ENCODE assay signal across 9 cellular contexts in the genomic region with DNA sequence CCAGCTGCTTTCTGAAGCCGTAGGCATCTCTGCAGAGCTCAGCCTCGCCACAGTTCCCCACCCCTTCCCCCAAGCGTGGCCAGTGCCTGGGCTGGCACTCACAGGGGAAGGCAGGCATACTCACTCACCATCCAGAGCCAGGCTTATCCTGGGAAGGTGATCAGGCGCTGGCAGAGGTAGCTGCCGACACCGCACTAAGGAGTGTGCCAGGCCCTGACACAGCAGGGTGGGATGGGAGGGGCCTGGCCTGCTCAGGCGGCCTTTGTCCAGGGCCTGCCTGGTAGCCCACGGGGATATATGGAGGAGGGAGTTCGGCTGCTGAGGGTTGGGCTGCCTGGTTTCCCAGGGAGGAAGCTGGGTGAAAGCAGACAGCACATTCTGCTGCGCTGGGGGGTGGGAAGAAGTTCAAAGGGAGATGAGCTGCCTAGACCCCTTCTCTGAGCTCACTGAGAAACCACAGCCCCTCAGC. TPM values are rescaled to one million over a fixed set of nuclear protein-coding genes. Genes with fewer than 3 reads are reported as not detected.
DNase-seq lines count a peak whose midpoint lies in the region; ATAC-seq and TF ChIP-seq lines count a peak whose summit lies in the region.
"Had no signal": no experiment of that assay in that cellular context is flagged by ENCODE, and none has a peak within 500 bp of the region (broad histone marks: within the 10 kb centered on the region; RNA-seq: fewer than 3 reads in every experiment).

No MANE protein-coding gene starts in this region.

- TF ChIP-seq EP300 in upper lobe of left lung (IDR thresholded peaks at IDR 0.05) = no peak

- intact Hi-C loops in colonic mucosa (cut with DNase I) = no loop called here

- H3K4me3 ChIP-seq in colonic mucosa (no peak overlapping the region), upper lobe of left lung (no peak overlapping the region)
- H3K4me3 ChIP-seq: K562 had no signal

- H3K27me3 ChIP-seq in colonic mucosa (no peaks in the 10 kb centered on the region), upper lobe of left lung (no peaks in the 10 kb centered on the region)

- peaks cover 14% of the 10 kb centered on the region for H3K36me3 Mint-ChIP-seq in memory B cell

- TF ChIP-seq CTCF in colonic mucosa (IDR thresholded peaks at IDR 0.05) = no peak
- TF ChIP-seq CTCF in upper lobe of left lung (IDR thresholded peaks at IDR 0.05) = no peak
- no peak for TF ChIP-seq CTCF in GM20000 (IDR thresholded peaks at IDR 0.05; ENCODE audit: extremely low read depth, missing control alignments)

- H3K9me3 ChIP-seq in colonic mucosa = no peaks in the 10 kb centered on the region
- H3K9me3 ChIP-seq in upper lobe of left lung = no peaks in the 10 kb centered on the region

- H3K27ac ChIP-seq in colonic mucosa (peak overlapping the region; percentile 43), upper lobe of left lung (peak overlapping the region; percentile 81 to 90 (median 86))

- H3K4me1 Mint-ChIP-seq in memory B cell = peaks cover 51% of the 10 kb centered on the region

- no peaks in the 10 kb centered on the region for H3K27me3 Mint-ChIP-seq in memory B cell

- peaks cover 8% of the 10 kb centered on the region for H3K4me1 ChIP-seq in colonic mucosa
- peaks cover 65 to 80% (median 76%) of the 10 kb centered on the region in 4 donors for H3K4me1 ChIP-seq in upper lobe of left lung

- H3K36me3 ChIP-seq in colonic mucosa (no peaks in the 10 kb centered on the region), upper lobe of left lung (peaks cover 2 to 80% (median 24%) of the 10 kb centered on the region in 4 donors)

- peak overlapping the region; percentile 15 to 48 for H3K9ac ChIP-seq in colonic mucosa (ENCODE audit: low read depth in 2 of 2, low read length in 2 of 2)

- peak; percentile 43 for DNase-seq in activated T-cell treated with anti-CD3 and anti-CD28 coated beads, Interleukin-2, amount 50 U/mL, for 1 hour
- DNase-seq in activated T-cell treated with anti-CD3 and anti-CD28 coated beads for 4 hours (no peak), colonic mucosa (no peak), memory B cell (ENCODE audit: low spot score in 2 of 2) (no peak), upper lobe of left lung (no peak), SHP77 (lab: John Stamatoyannopoulos, UW) (no peak), GM20000 (ENCODE audit: low spot score) (no peak)

- 38 to 60% methylated on average over 10 of the region's 10 CpGs for WGBS in upper lobe of left lung, 2 donors

- no peaks in the 10 kb centered on the region for H3K9me3 Mint-ChIP-seq in memory B cell

- no peak overlapping the region for H3K4me3 Mint-ChIP-seq in memory B cell

- ATAC-seq in memory B cell (ENCODE audit: low read depth) (no peak), upper lobe of left lung (ENCODE audit: low FRiP score in 2 of 2) (no peak), GM18511 (IDR thresholded peaks at IDR 0.05; ENCODE audit: unreplicated experiment) (no peak)
- ATAC-seq: K562 had no signal

- no peak for TF ChIP-seq POLR2A in upper lobe of left lung (IDR thresholded peaks at IDR 0.05)

- H3K27ac Mint-ChIP-seq in memory B cell = peak overlapping the region; percentile 38

RNA-seq across cellular contexts. Expression of gene VSIR, which starts 15.8 kb away (rescaled TPM):
- total RNA-seq in colonic mucosa (10 to 100 TPM; 41.2 to 42.8 TPM), upper lobe of left lung (100 to 1,000 TPM in 2 of 6 donors, 10 to 100 TPM in 4; 51.7 to 167 (median 92.5) TPM)

RNA-seq across cellular contexts. Expression of gene C10orf105, which starts 37.9 kb away (rescaled TPM):
- total RNA-seq in colonic mucosa = under 1 TPM in 1 of 2 donors, not detected in 1; 0.07 TPM
- 1 to 10 TPM in 1 of 6 donors, under 1 TPM in 4, not detected in 1; 0.15 to 1.0 (median 0.44) TPM for total RNA-seq in upper lobe of left lung
